In genomic region chr5:174755103-174755502, GRCh38 we compare ENCODE assay signal across 9 cellular contexts. TPM values are rescaled to one million over a fixed set of nuclear protein-coding genes. Genes with fewer than 3 reads are reported as not detected.
DNase-seq lines count a peak whose midpoint lies in the region; ATAC-seq and TF ChIP-seq lines count a peak whose summit lies in the region.
"Had no signal": no experiment of that assay in that cellular context is flagged by ENCODE, and none has a peak within 500 bp of the region (broad histone marks: within the 10 kb centered on the region; RNA-seq: fewer than 3 reads in every experiment).

No MANE protein-coding gene starts in this region.

- H3K4me1 Mint-ChIP-seq in neural crest cell = peaks cover 5% of the 10 kb centered on the region
- H3K4me1 Mint-ChIP-seq in T-helper 2 cell treated with Interferon-gamma antibody and Interleukin-4, amounts not matched to agents 5 μg/mL and 100 μg/mL, for 36 hours (ENCODE audit: low read depth) = no peaks in the 10 kb centered on the region

- H3K4me2 ChIP-seq in mammary epithelial cell (ENCODE audit: insufficient read depth, low read depth, low read length) = no peak overlapping the region

- H3K9ac ChIP-seq in mammary epithelial cell (ENCODE audit: insufficient read depth, low read length) = no peak overlapping the region

- H3K9me3 Mint-ChIP-seq in neural crest cell = no peaks in the 10 kb centered on the region
- H3K9me3 Mint-ChIP-seq in T-helper 2 cell treated with Interferon-gamma antibody and Interleukin-4, amounts not matched to agents 5 μg/mL and 100 μg/mL, for 36 hours = no peaks in the 10 kb centered on the region

- H4K20me1 ChIP-seq in mammary epithelial cell (ENCODE audit: insufficient read depth, low read length) = no peaks in the 10 kb centered on the region

- H3K4me3 Mint-ChIP-seq in neural crest cell = peak overlapping the region; percentile 16
- H3K4me3 Mint-ChIP-seq in T-helper 2 cell treated with Interferon-gamma antibody and Interleukin-4, amounts not matched to agents 5 μg/mL and 100 μg/mL, for 36 hours = no peak overlapping the region

- H3K27me3 ChIP-seq in mammary epithelial cell (ENCODE audit: insufficient read depth, low read length) = peaks cover 13% of the 10 kb centered on the region
- no peaks in the 10 kb centered on the region for H3K27me3 ChIP-seq in aorta (ENCODE audit: control insufficient read depth in 1 of 2, insufficient read depth in 2 of 2, low read length in 1 of 2)

- H3K27ac ChIP-seq in mammary epithelial cell (ENCODE audit: insufficient read depth, low read depth, low read length) (no peak overlapping the region), aorta (ENCODE audit: low read depth in 1 of 2, low read length in 2 of 2) (no peak overlapping the region)

- H3K4me3 ChIP-seq in mammary epithelial cell (replicated peaks in 1 of 3; ENCODE audit: insufficient read depth in 1 of 3, low read depth in 2 of 3, low read length in 3 of 3) (no peak overlapping the region), aorta (ENCODE audit: low read length in 2 of 2) (no peak overlapping the region)

- intact Hi-C loops in mammary epithelial cell (cut with micrococcal nuclease) = no loop called here
- intact Hi-C loops in aorta (cut with DNase I) = no loop called here

- H3K36me3 Mint-ChIP-seq in neural crest cell (ENCODE audit: low read depth) = no peaks in the 10 kb centered on the region
- H3K36me3 Mint-ChIP-seq in T-helper 2 cell treated with Interferon-gamma antibody and Interleukin-4, amounts not matched to agents 5 μg/mL and 100 μg/mL, for 36 hours (ENCODE audit: low read depth) = no peaks in the 10 kb centered on the region

- ATAC-seq in aorta (ENCODE audit: low FRiP score) = no peak

- no peaks in the 10 kb centered on the region for H3K4me1 ChIP-seq in mammary epithelial cell (ENCODE audit: insufficient read depth, low read length)
- no peaks in the 10 kb centered on the region for H3K4me1 ChIP-seq in aorta (ENCODE audit: control insufficient read depth in 1 of 2, insufficient read depth in 2 of 2, low read length in 2 of 2)

- BruUV-seq in mammary epithelial cell (replicated peaks; lab: Mats Ljungman, UMichigan) = no TSS peak

- TF ChIP-seq CTCF in mammary epithelial cell (conservative IDR thresholded peaks at IDR 0.05 in 1 of 2, IDR thresholded peaks at IDR 0.05 in 1 of 2; ENCODE audit: extremely low read depth in 1 of 2, insufficient read depth in 1 of 2, low read depth in 1 of 2, low read length in 2 of 2) = peak; percentile 11 to 31
- peak; percentile 58 for TF ChIP-seq CTCF in neural crest cell (conservative IDR thresholded peaks at IDR 0.05)

- H3K79me2 ChIP-seq in mammary epithelial cell (ENCODE audit: insufficient read depth, low read length) = no peaks in the 10 kb centered on the region

- DNase-seq in Caki2 (ENCODE audit: low read depth) = peak; percentile 38
- DNase-seq in KBM-7 = peak; percentile 3
- no peak for DNase-seq in mammary epithelial cell
- no peak for DNase-seq in neural crest cell (ENCODE audit: low read depth, low spot score)
- no peak for DNase-seq in NCI-H446 treated with DMSO at 0.1 percent for 48 hours (lab: John Stamatoyannopoulos, UW)
- no peak for DNase-seq in aorta
- DNase-seq in T-helper 2 cell treated with Interferon-gamma antibody and Interleukin-4, amounts not matched to agents 5 μg/mL and 100 μg/mL, for 36 hours (ENCODE audit: low spot score) = no peak
- DNase-seq: stimulated activated CD4-positive, alpha-beta T cell treated with anti-CD3 and anti-CD28 coated beads, Interleukin-2, amount 100 ng/mL, for 48 hours; T-helper 2 cell had no signal

- no peak overlapping the region for H3K27ac Mint-ChIP-seq in neural crest cell (ENCODE audit: unreplicated experiment)
- no peak overlapping the region for H3K27ac Mint-ChIP-seq in T-helper 2 cell treated with Interferon-gamma antibody and Interleukin-4, amounts not matched to agents 5 μg/mL and 100 μg/mL, for 36 hours

- dilution Hi-C loops in mammary epithelial cell (cut with HindIII; ENCODE audit: low sequenced_read_pairs) = no loop called here

- in situ Hi-C loops in Caki2 (cut with HindIII; ENCODE audit: low pct_unique_long_range_greater_than_20kb, low sequenced_read_pairs) = no loop called here
- in situ Hi-C loops in KBM-7 (cut with MboI; ENCODE audit: low pct_unique_long_range_greater_than_20kb, low sequenced_read_pairs) = no loop called here
- in situ Hi-C loops in mammary epithelial cell (cut with MboI; ENCODE audit: low sequenced_read_pairs in 2 of 2) = no loop called here

- peaks cover 29% of the 10 kb centered on the region for H3K27me3 Mint-ChIP-seq in neural crest cell (ENCODE audit: low read depth)
- H3K27me3 Mint-ChIP-seq in T-helper 2 cell treated with Interferon-gamma antibody and Interleukin-4, amounts not matched to agents 5 μg/mL and 100 μg/mL, for 36 hours (ENCODE audit: low read depth) = peaks cover 29% of the 10 kb centered on the region

- 46% methylated on average over 2 of the region's 2 CpGs for WGBS in mammary epithelial cell (ENCODE audit: low coverage, missing lambda C conversion rate)
- 44 to 48% methylated on average over 2 of the region's 2 CpGs for WGBS in aorta, 2 donors

- H3K9me3 ChIP-seq in mammary epithelial cell (replicated peaks; ENCODE audit: insufficient read depth, low read length) (no peaks in the 10 kb centered on the region), aorta (ENCODE audit: control insufficient read depth, low read length) (peaks cover 1% of the 10 kb centered on the region)

- H3K36me3 ChIP-seq in mammary epithelial cell (ENCODE audit: insufficient read depth, low read length) (no peaks in the 10 kb centered on the region), aorta (ENCODE audit: control insufficient read depth in 1 of 2, insufficient read depth in 2 of 2, low read length in 1 of 2) (no peaks in the 10 kb centered on the region)

- H2AFZ ChIP-seq in mammary epithelial cell (ENCODE audit: low read depth, low read length) = no peak overlapping the region

- CTCF ChIA-PET in mammary epithelial cell (lab: Charles Lee; ENCODE audit: low non-redundant PET) = no interaction called here

RNA-seq across cellular contexts. Expression of gene MSX2, which starts 30.7 kb away (rescaled TPM):
- total RNA-seq in Caki2 (2014; rRNA removed; shearing (Covaris generic); ENCODE audit: low replicate concordance) = 7.5 and 25.3 TPM in 2 replicates
- total RNA-seq in mammary epithelial cell (1 to 10 TPM; 2.0 to 3.3 TPM), neural crest cell (0.89 and 1.1 TPM in 2 replicates), aorta (1 to 10 TPM; 1.3 to 2.9 TPM)
- polyA plus RNA-seq in mammary epithelial cell (3.9 TPM), aorta (1 to 10 TPM in 1 of 2 donors, under 1 TPM in 1; 0.82 to 1.0 TPM)
- polyA minus RNA-seq in mammary epithelial cell = 0.36 TPM

Comparison
In these comparisons a context has a peak if more than half of its experiments do, and no peak if none do; other contexts are left out.
1. DNase-seq: peak in Caki2 (single experiment) and KBM-7 (single experiment); none in mammary epithelial cell (single experiment), neural crest cell (single experiment), NCI-H446 treated with DMSO at 0.1 percent for 48 hours (single experiment), aorta (0 of 2) and T-helper 2 cell treated with Interferon-gamma antibody and Interleukin-4, amounts not matched to agents 5 μg/mL and 100 μg/mL, for 36 hours (single experiment).